22 cellular contexts compared by ENCODE assay signal in genomic region chr22:45892681-45893461, GRCh38.
"Had no signal": no experiment of that assay in that cellular context is flagged by ENCODE, and none has a peak within 500 bp of the region (broad histone marks: within the 10 kb centered on the region; RNA-seq: fewer than 3 reads in every experiment).

No MANE protein-coding gene starts in this region.

- H3K4me1 ChIP-seq: right lobe of liver had no signal

- H3K4me1 Mint-ChIP-seq: activated CD4-positive, alpha-beta T cell treated with anti-CD3 and anti-CD28 coated beads for 36 hours; nephron; stimulated activated effector memory CD8-positive, alpha-beta T cell treated with anti-CD3 and anti-CD28 coated beads, Interleukin-12 subunit alpha, Interleukin-12 subunit beta, amount 100 ng/mL, for 72 hours had no signal

- H3K9me3 ChIP-seq: right lobe of liver, stomach had no signal

- H3K4me3 Mint-ChIP-seq: activated CD4-positive, alpha-beta T cell treated with anti-CD3 and anti-CD28 coated beads for 36 hours; activated naive CD8-positive, alpha-beta T cell; activated T-helper 1 cell treated with anti-CD3 and anti-CD28 coated beads, Interleukin-12 subunit alpha, Interleukin-12 subunit beta, Interleukin-2, Interleukin-4 antibody, amounts not matched to agents 30 ng/mL and 10 ng/mL and 1 ng/mL, durations not matched to agents 14 hours and 24 hours and 36 hours; mesothelial cell of epicardium; nephron; stimulated activated effector memory CD8-positive, alpha-beta T cell treated with anti-CD3 and anti-CD28 coated beads, Interleukin-12 subunit alpha, Interleukin-12 subunit beta, amount 100 ng/mL, for 72 hours; T-helper 2 cell treated with Interferon-gamma antibody and Interleukin-4, amounts not matched to agents 5 μg/mL and 100 μg/mL, for 36 hours had no signal

- H3K27me3 ChIP-seq: cardiac muscle cell, right lobe of liver had no signal

- DNase-seq: activated CD4-positive, alpha-beta T cell treated with anti-CD3 and anti-CD28 coated beads for 36 hours; activated CD4-positive, alpha-beta T cell treated with anti-CD3 and anti-CD28 coated beads, Interleukin-2, amount 50 U/mL, for 48 hours; activated T-cell treated with anti-CD3 and anti-CD28 coated beads for 4 hours; dorsolateral prefrontal cortex; foreskin fibroblast; hypothalamus; nucleus accumbens; small intestine; stimulated activated CD4-positive, alpha-beta T cell treated with anti-CD3 and anti-CD28 coated beads, Interleukin-4, amount 100 ng/mL, for 24 hours; stomach; trophoblast cell had no signal

- H3K27ac ChIP-seq: cardiac muscle cell, dorsolateral prefrontal cortex, epithelial cell of prostate, right lobe of liver, stomach had no signal

- H3K27me3 Mint-ChIP-seq: progenitor cell of endocrine pancreas had no signal

- H3K36me3 Mint-ChIP-seq: activated naive CD8-positive, alpha-beta T cell; mesothelial cell of epicardium; stimulated activated effector memory CD8-positive, alpha-beta T cell treated with anti-CD3 and anti-CD28 coated beads, Interleukin-12 subunit alpha, Interleukin-12 subunit beta, amount 100 ng/mL, for 72 hours had no signal

- H3K4me3 ChIP-seq: cardiac muscle cell, dorsolateral prefrontal cortex, lung, right lobe of liver, stomach had no signal

- H3K9me3 Mint-ChIP-seq: activated T-helper 1 cell treated with anti-CD3 and anti-CD28 coated beads, Interleukin-12 subunit alpha, Interleukin-12 subunit beta, Interleukin-2, Interleukin-4 antibody, amounts not matched to agents 30 ng/mL and 10 ng/mL and 1 ng/mL, durations not matched to agents 14 hours and 24 hours and 36 hours; mesothelial cell of epicardium; nephron; stimulated activated effector memory CD8-positive, alpha-beta T cell treated with anti-CD3 and anti-CD28 coated beads, Interleukin-12 subunit alpha, Interleukin-12 subunit beta, amount 100 ng/mL, for 72 hours; T-helper 2 cell treated with Interferon-gamma antibody and Interleukin-4, amounts not matched to agents 5 μg/mL and 100 μg/mL, for 36 hours had no signal

- H3K27ac Mint-ChIP-seq: activated CD4-positive, alpha-beta T cell treated with anti-CD3 and anti-CD28 coated beads for 36 hours; activated naive CD8-positive, alpha-beta T cell; activated T-helper 1 cell treated with anti-CD3 and anti-CD28 coated beads, Interleukin-12 subunit alpha, Interleukin-12 subunit beta, Interleukin-2, Interleukin-4 antibody, amounts not matched to agents 30 ng/mL and 10 ng/mL and 1 ng/mL, durations not matched to agents 14 hours and 24 hours and 36 hours; mesothelial cell of epicardium; nephron; progenitor cell of endocrine pancreas; stimulated activated effector memory CD8-positive, alpha-beta T cell treated with anti-CD3 and anti-CD28 coated beads, Interleukin-12 subunit alpha, Interleukin-12 subunit beta, amount 100 ng/mL, for 72 hours; T-helper 2 cell treated with Interferon-gamma antibody and Interleukin-4, amounts not matched to agents 5 μg/mL and 100 μg/mL, for 36 hours had no signal

- ATAC-seq: activated CD4-positive, alpha-beta T cell treated with anti-CD3 and anti-CD28 coated beads for 36 hours; right lobe of liver had no signal

- H3K36me3 ChIP-seq: cardiac muscle cell, right lobe of liver, stomach had no signal
